ENCODE assay signal across 11 cellular contexts in genomic region chr1:59967141-59967697, GRCh38. TPM values are rescaled to one million over a fixed set of nuclear protein-coding genes. Genes with fewer than 3 reads are reported as not detected.
A peak's percentile ranks its signal among the peaks of the same experiment; 100 is the strongest.
DNase-seq lines count a peak whose midpoint lies in the region; ATAC-seq and TF ChIP-seq lines count a peak whose summit lies in the region.
"Had no signal": no experiment of that assay in that cellular context is flagged by ENCODE, and none has a peak within 500 bp of the region (broad histone marks: within the 10 kb centered on the region; RNA-seq: fewer than 3 reads in every experiment).

No MANE protein-coding gene starts in this region.

- H3K9me3 ChIP-seq in fibroblast of lung (ENCODE audit: control insufficient read depth, insufficient read depth, low read depth, low read length) (no peaks in the 10 kb centered on the region), prostate gland (no peaks in the 10 kb centered on the region)
- H3K9me3 ChIP-seq in CD8-positive, alpha-beta memory T cell (ENCODE audit: low read length) = no peaks in the 10 kb centered on the region

- H3K36me3 Mint-ChIP-seq in HFFc6 (ENCODE audit: low read depth) = no peaks in the 10 kb centered on the region
- H3K36me3 Mint-ChIP-seq in CD8-positive, alpha-beta memory T cell = no peaks in the 10 kb centered on the region
- H3K36me3 Mint-ChIP-seq in activated T-helper 1 cell treated with anti-CD3 and anti-CD28 coated beads, Interleukin-12 subunit alpha, Interleukin-12 subunit beta, Interleukin-2, Interleukin-4 antibody, amounts not matched to agents 30 ng/mL and 10 ng/mL and 1 ng/mL, durations not matched to agents 14 hours and 24 hours and 36 hours (ENCODE audit: low read depth) = no peaks in the 10 kb centered on the region

- H3K9me3 Mint-ChIP-seq in HFFc6 = no peaks in the 10 kb centered on the region
- H3K9me3 Mint-ChIP-seq in CD8-positive, alpha-beta memory T cell = no peaks in the 10 kb centered on the region
- no peaks in the 10 kb centered on the region for H3K9me3 Mint-ChIP-seq in activated T-helper 1 cell treated with anti-CD3 and anti-CD28 coated beads, Interleukin-12 subunit alpha, Interleukin-12 subunit beta, Interleukin-2, Interleukin-4 antibody, amounts not matched to agents 30 ng/mL and 10 ng/mL and 1 ng/mL, durations not matched to agents 14 hours and 24 hours and 36 hours
- H3K9me3 Mint-ChIP-seq: T-helper 2 cell treated with Interferon-gamma antibody and Interleukin-4, amounts not matched to agents 5 μg/mL and 100 μg/mL, for 36 hours had no signal

- no peak for TF ChIP-seq POLR2A in prostate gland (IDR thresholded peaks at IDR 0.05)

- POLR2A ChIA-PET in CD8-positive, alpha-beta memory T cell (lab: Charles Lee) = interaction anchor here (0.6 kb wide), 1 partner anchor 152 kb away, joined by 3 read pairs; no protein-coding TSS in a partner anchor

- WGBS in prostate gland = 17% methylated on average over 6 of the region's 6 CpGs

- no peak overlapping the region; the same call in 1 of the 2 replicates for H3K4me3 Mint-ChIP-seq in HFFc6
- H3K4me3 Mint-ChIP-seq in CD8-positive, alpha-beta memory T cell = no peak overlapping the region
- no peak overlapping the region for H3K4me3 Mint-ChIP-seq in activated T-helper 1 cell treated with anti-CD3 and anti-CD28 coated beads, Interleukin-12 subunit alpha, Interleukin-12 subunit beta, Interleukin-2, Interleukin-4 antibody, amounts not matched to agents 30 ng/mL and 10 ng/mL and 1 ng/mL, durations not matched to agents 14 hours and 24 hours and 36 hours
- H3K4me3 Mint-ChIP-seq: T-helper 2 cell treated with Interferon-gamma antibody and Interleukin-4, amounts not matched to agents 5 μg/mL and 100 μg/mL, for 36 hours had no signal

- H3K27ac Mint-ChIP-seq in HFFc6 = no peak overlapping the region; the same call in 1 of the 2 replicates
- no peak overlapping the region for H3K27ac Mint-ChIP-seq in CD8-positive, alpha-beta memory T cell
- no peak overlapping the region for H3K27ac Mint-ChIP-seq in activated T-helper 1 cell treated with anti-CD3 and anti-CD28 coated beads, Interleukin-12 subunit alpha, Interleukin-12 subunit beta, Interleukin-2, Interleukin-4 antibody, amounts not matched to agents 30 ng/mL and 10 ng/mL and 1 ng/mL, durations not matched to agents 14 hours and 24 hours and 36 hours
- H3K27ac Mint-ChIP-seq: T-helper 2 cell treated with Interferon-gamma antibody and Interleukin-4, amounts not matched to agents 5 μg/mL and 100 μg/mL, for 36 hours had no signal

- H3K4me1 ChIP-seq in fibroblast of lung (ENCODE audit: control insufficient read depth, extremely low read depth, insufficient read depth, low read length) (no peaks in the 10 kb centered on the region), prostate gland (replicated peaks) (peaks cover 13% of the 10 kb centered on the region)
- no peaks in the 10 kb centered on the region for H3K4me1 ChIP-seq in CD8-positive, alpha-beta memory T cell (ENCODE audit: insufficient read depth, low read length)

- peak overlapping the region; percentile 30 for H3K4me2 ChIP-seq in fibroblast of lung (ENCODE audit: extremely low read depth, insufficient read depth, low read length)

- no peak overlapping the region for H2AFZ ChIP-seq in fibroblast of lung (ENCODE audit: low read length)

- no peak for ATAC-seq in HG03342 (IDR thresholded peaks at IDR 0.05; ENCODE audit: unreplicated experiment)

- H3K27ac ChIP-seq in fibroblast of lung (ENCODE audit: insufficient read depth, low read length) = no peak overlapping the region
- peak overlapping the region in 1 of 2 donors; percentile 23 for H3K27ac ChIP-seq in prostate gland
- H3K27ac ChIP-seq in CD8-positive, alpha-beta memory T cell (ENCODE audit: low read depth, low read length) = no peak overlapping the region

- TF ChIP-seq CTCF in HFFc6 (IDR thresholded peaks at IDR 0.05) (no peak), fibroblast of lung (conservative IDR thresholded peaks at IDR 0.05 in 1 of 2, IDR thresholded peaks at IDR 0.05 in 1 of 2; ENCODE audit: low read depth in 1 of 2, low read length in 2 of 2) (no peak), prostate gland (IDR thresholded peaks at IDR 0.05) (no peak)

- H3K79me2 ChIP-seq in fibroblast of lung (ENCODE audit: control insufficient read depth, insufficient read depth, low read length) = no peaks in the 10 kb centered on the region

- H3K4me3 ChIP-seq in fibroblast of lung (replicated peaks in 1 of 4; ENCODE audit: control extremely low read depth in 1 of 4, insufficient read depth in 1 of 4, low read depth in 3 of 4, low read length in 4 of 4) (no peak overlapping the region), prostate gland (no peak overlapping the region)
- no peak overlapping the region for H3K4me3 ChIP-seq in CD8-positive, alpha-beta memory T cell (ENCODE audit: low read length)

- DNase-seq in HFFc6 (peak; percentile 43), OCI-M2 (lab: John Stamatoyannopoulos, UW; ENCODE audit: unreplicated experiment) (peak; percentile 23), fibroblast of lung (ENCODE audit: low read depth in 2 of 2) (peak; percentile 73 to 82), prostate gland (ENCODE audit: low spot score) (peak; percentile 24), NCI-H2227 (lab: John Stamatoyannopoulos, UW; ENCODE audit: unreplicated experiment) (no peak)
- DNase-seq in CD8-positive, alpha-beta memory T cell = no peak
- DNase-seq in activated T-helper 1 cell treated with anti-CD3 and anti-CD28 coated beads, Interleukin-12 subunit alpha, Interleukin-12 subunit beta, Interleukin-2, Interleukin-4 antibody, amounts not matched to agents 30 ng/mL and 10 ng/mL and 1 ng/mL, durations not matched to agents 14 hours and 24 hours and 36 hours (ENCODE audit: low spot score) = no peak
- DNase-seq: activated T-cell treated with anti-CD3 and anti-CD28 coated beads, Interleukin-2, amount 50 U/mL, for 48 hours; dermis blood vessel endothelial cell had no signal

- no peak overlapping the region for H3K9ac ChIP-seq in fibroblast of lung (ENCODE audit: insufficient read depth, low read length)

- no peaks in the 10 kb centered on the region for H4K20me1 ChIP-seq in fibroblast of lung (ENCODE audit: control insufficient read depth, extremely low read depth, insufficient read depth, low read length)

- peaks cover 7% of the 10 kb centered on the region for H3K27me3 Mint-ChIP-seq in HFFc6 (ENCODE audit: insufficient read depth)
- H3K27me3 Mint-ChIP-seq in CD8-positive, alpha-beta memory T cell = peaks cover 2 to 6% of the 10 kb centered on the region in 2 donors
- H3K27me3 Mint-ChIP-seq in activated T-helper 1 cell treated with anti-CD3 and anti-CD28 coated beads, Interleukin-12 subunit alpha, Interleukin-12 subunit beta, Interleukin-2, Interleukin-4 antibody, amounts not matched to agents 30 ng/mL and 10 ng/mL and 1 ng/mL, durations not matched to agents 14 hours and 24 hours and 36 hours (ENCODE audit: insufficient read depth) = peaks cover 9% of the 10 kb centered on the region

- CTCF ChIA-PET in CD8-positive, alpha-beta memory T cell (lab: Charles Lee) = no interaction called here

- intact Hi-C loops in prostate gland (cut with DNase I) = no loop called here
- intact Hi-C loops in activated T-helper 1 cell treated with anti-CD3 and anti-CD28 coated beads, Interleukin-12 subunit alpha, Interleukin-12 subunit beta, Interleukin-2, Interleukin-4 antibody, amounts not matched to agents 30 ng/mL and 10 ng/mL and 1 ng/mL, durations not matched to agents 14 hours and 24 hours and 36 hours (cut with micrococcal nuclease) = no loop called here

- H3K36me3 ChIP-seq in fibroblast of lung (ENCODE audit: control insufficient read depth, insufficient read depth, low read length) (no peaks in the 10 kb centered on the region), prostate gland (no peaks in the 10 kb centered on the region)
- H3K36me3 ChIP-seq in CD8-positive, alpha-beta memory T cell (ENCODE audit: insufficient read depth, low read length) = no peaks in the 10 kb centered on the region

- H3K27me3 ChIP-seq in fibroblast of lung (ENCODE audit: control insufficient read depth, insufficient read depth, low read length) (no peaks in the 10 kb centered on the region), prostate gland (replicated peaks; ENCODE audit: insufficient read depth) (no peaks in the 10 kb centered on the region)
- no peaks in the 10 kb centered on the region for H3K27me3 ChIP-seq in CD8-positive, alpha-beta memory T cell (ENCODE audit: insufficient read depth, low read length, poor library complexity, severe bottlenecking)

- H3K4me1 Mint-ChIP-seq in HFFc6 (ENCODE audit: low read depth) = peaks cover 25% of the 10 kb centered on the region
- H3K4me1 Mint-ChIP-seq in CD8-positive, alpha-beta memory T cell = peaks cover 2 to 6% (median 3%) of the 10 kb centered on the region in 3 donors
- peaks cover 6% of the 10 kb centered on the region for H3K4me1 Mint-ChIP-seq in activated T-helper 1 cell treated with anti-CD3 and anti-CD28 coated beads, Interleukin-12 subunit alpha, Interleukin-12 subunit beta, Interleukin-2, Interleukin-4 antibody, amounts not matched to agents 30 ng/mL and 10 ng/mL and 1 ng/mL, durations not matched to agents 14 hours and 24 hours and 36 hours (ENCODE audit: low read depth)

RNA-seq across cellular contexts. Expression of gene CYP2J2, which starts 40.6 kb away (rescaled TPM):
- total RNA-seq in HFFc6 (2021; fragmentation: NEBNext Ultra II Directional; extraction: Animal tissue kit (Norgen Biotek cat#: 25700)) = under 1 TPM in 2 of 6 experiments, not detected in 4; 0.14 TPM
- total RNA-seq in fibroblast of lung (under 0.01 and 0.17 TPM in 2 replicates), prostate gland (1 to 10 TPM; 1.2 to 5.7 TPM)
- 0.03 and 0.07 TPM in 2 replicates for polyA plus RNA-seq in fibroblast of lung
- polyA plus RNA-seq in fibroblast of lung (2012) = 0.10 TPM in 1 of 2 replicates, not detected in the other
- not detected in 2 replicates for polyA minus RNA-seq in fibroblast of lung (ENCODE audit: low replicate concordance)
- under 1 TPM; 0.42 to 0.70 TPM for total RNA-seq in CD8-positive, alpha-beta memory T cell
- polyA plus RNA-seq in CD8-positive, alpha-beta memory T cell = 1.6 TPM
- total RNA-seq in activated T-helper 1 cell treated with anti-CD3 and anti-CD28 coated beads, Interleukin-12 subunit alpha, Interleukin-12 subunit beta, Interleukin-2, Interleukin-4 antibody, amounts not matched to agents 30 ng/mL and 10 ng/mL and 1 ng/mL, durations not matched to agents 14 hours and 24 hours and 36 hours = 0.44 and 0.54 TPM in 2 replicates
- total RNA-seq: dermis blood vessel endothelial cell had no signal

Comparison
In these comparisons a context has a peak if more than half of its experiments do, and no peak if none do; other contexts are left out.
1. DNase-seq: peak in HFFc6 (single experiment), OCI-M2 (single experiment), fibroblast of lung (2 of 2) and prostate gland (single experiment); none in CD8-positive, alpha-beta memory T cell (0 of 5), NCI-H2227 (single experiment) and activated T-helper 1 cell treated with anti-CD3 and anti-CD28 coated beads, Interleukin-12 subunit alpha, Interleukin-12 subunit beta, Interleukin-2, Interleukin-4 antibody, amounts not matched to agents 30 ng/mL and 10 ng/mL and 1 ng/mL, durations not matched to agents 14 hours and 24 hours and 36 hours (single experiment).